Comparison of ENCODE assay signal across 2 cellular contexts in genomic region chr2:226794077-226794670, GRCh38.
TF ChIP-seq lines count a peak whose summit lies in the region.

No MANE protein-coding gene starts in this region.

TF ChIP-seq in SK-N-SH, 30 proteins besides CTCF, POLR2A, EP300 and RAD21 (continued from another document):
- no peak for TF ChIP-seq GABPA (IDR thresholded peaks at IDR 0.05; ENCODE audit: low read depth)
- TF ChIP-seq SMC3 (IDR thresholded peaks at IDR 0.05; ENCODE audit: low read depth, low read length): no peak
- no peak for TF ChIP-seq GATA2 (CRISPR knock-in tag; IDR thresholded peaks at IDR 0.05)
- no peak for TF ChIP-seq ELF1 (IDR thresholded peaks at IDR 0.05)
- TF ChIP-seq FOXM1 (IDR thresholded peaks at IDR 0.05; ENCODE audit: low read depth): no peak
- no peak for TF ChIP-seq MXI1 (IDR thresholded peaks at IDR 0.05; ENCODE audit: low read depth, low read length)
- TF ChIP-seq TCF12 (IDR thresholded peaks at IDR 0.05): no peak
- no peak for TF ChIP-seq JUND (IDR thresholded peaks at IDR 0.05)
- no peak for TF ChIP-seq FOXJ3 (CRISPR knock-in tag; IDR thresholded peaks at IDR 0.05)
- no peak for TF ChIP-seq RXRA (IDR thresholded peaks at IDR 0.05; ENCODE audit: borderline replicate concordance, low read depth)
- TF ChIP-seq YY1 (IDR thresholded peaks at IDR 0.05; ENCODE audit: low read depth): no peak
- TF ChIP-seq, protein P1, sequence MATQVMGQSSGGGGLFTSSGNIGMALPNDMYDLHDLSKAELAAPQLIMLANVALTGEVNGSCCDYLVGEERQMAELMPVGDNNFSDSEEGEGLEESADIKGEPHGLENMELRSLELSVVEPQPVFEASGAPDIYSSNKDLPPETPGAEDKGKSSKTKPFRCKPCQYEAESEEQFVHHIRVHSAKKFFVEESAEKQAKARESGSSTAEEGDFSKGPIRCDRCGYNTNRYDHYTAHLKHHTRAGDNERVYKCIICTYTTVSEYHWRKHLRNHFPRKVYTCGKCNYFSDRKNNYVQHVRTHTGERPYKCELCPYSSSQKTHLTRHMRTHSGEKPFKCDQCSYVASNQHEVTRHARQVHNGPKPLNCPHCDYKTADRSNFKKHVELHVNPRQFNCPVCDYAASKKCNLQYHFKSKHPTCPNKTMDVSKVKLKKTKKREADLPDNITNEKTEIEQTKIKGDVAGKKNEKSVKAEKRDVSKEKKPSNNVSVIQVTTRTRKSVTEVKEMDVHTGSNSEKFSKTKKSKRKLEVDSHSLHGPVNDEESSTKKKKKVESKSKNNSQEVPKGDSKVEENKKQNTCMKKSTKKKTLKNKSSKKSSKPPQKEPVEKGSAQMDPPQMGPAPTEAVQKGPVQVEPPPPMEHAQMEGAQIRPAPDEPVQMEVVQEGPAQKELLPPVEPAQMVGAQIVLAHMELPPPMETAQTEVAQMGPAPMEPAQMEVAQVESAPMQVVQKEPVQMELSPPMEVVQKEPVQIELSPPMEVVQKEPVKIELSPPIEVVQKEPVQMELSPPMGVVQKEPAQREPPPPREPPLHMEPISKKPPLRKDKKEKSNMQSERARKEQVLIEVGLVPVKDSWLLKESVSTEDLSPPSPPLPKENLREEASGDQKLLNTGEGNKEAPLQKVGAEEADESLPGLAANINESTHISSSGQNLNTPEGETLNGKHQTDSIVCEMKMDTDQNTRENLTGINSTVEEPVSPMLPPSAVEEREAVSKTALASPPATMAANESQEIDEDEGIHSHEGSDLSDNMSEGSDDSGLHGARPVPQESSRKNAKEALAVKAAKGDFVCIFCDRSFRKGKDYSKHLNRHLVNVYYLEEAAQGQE (IDR thresholded peaks at IDR 0.05; ENCODE audit: low read depth, low read length): no peak

TF ChIP-seq in SK-N-SH treated with all-trans-retinoic acid at 6 μM for 48 hours, 23 proteins besides CTCF, POLR2A, EP300 and RAD21 (continued from another document):
- TF ChIP-seq BACH2 (CRISPR knock-in tag; IDR thresholded peaks at IDR 0.05; ENCODE audit: borderline replicate concordance) (no peak), CREB5 (CRISPR knock-in tag; IDR thresholded peaks at IDR 0.05; ENCODE audit: low read depth) (no peak)
